1 cellular context compared by ENCODE assay signal in genomic region chr2:165953655-165954606, GRCh38.
A peak's percentile ranks its signal among the peaks of the same experiment; 100 is the strongest.
TF ChIP-seq lines count a peak whose summit lies in the region.

Gene TTC21B, minus strand, starts transcription at chr2:165953776. Its CDS starts 71 bp downstream, at chr2:165953705.

TF ChIP-seq in HepG2, 621 proteins besides CTCF, POLR2A, EP300 and RAD21 (continued from another document and continues in another):
- TF ChIP-seq, protein P1, sequence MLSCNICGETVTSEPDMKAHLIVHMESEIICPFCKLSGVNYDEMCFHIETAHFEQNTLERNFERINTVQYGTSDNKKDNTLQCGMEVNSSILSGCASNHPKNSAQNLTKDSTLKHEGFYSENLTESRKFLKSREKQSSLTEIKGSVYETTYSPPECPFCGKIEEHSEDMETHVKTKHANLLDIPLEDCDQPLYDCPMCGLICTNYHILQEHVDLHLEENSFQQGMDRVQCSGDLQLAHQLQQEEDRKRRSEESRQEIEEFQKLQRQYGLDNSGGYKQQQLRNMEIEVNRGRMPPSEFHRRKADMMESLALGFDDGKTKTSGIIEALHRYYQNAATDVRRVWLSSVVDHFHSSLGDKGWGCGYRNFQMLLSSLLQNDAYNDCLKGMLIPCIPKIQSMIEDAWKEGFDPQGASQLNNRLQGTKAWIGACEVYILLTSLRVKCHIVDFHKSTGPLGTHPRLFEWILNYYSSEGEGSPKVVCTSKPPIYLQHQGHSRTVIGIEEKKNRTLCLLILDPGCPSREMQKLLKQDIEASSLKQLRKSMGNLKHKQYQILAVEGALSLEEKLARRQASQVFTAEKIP (CRISPR knock-in tag; IDR thresholded peaks at IDR 0.05; ENCODE audit: borderline replicate concordance) = no peak
- TF ChIP-seq ZBTB33 (CRISPR knock-in tag; IDR thresholded peaks at IDR 0.05) (peak; percentile 45; the same call in 1 of the 2 replicates), IRF2 (CRISPR knock-in tag; IDR thresholded peaks at IDR 0.05) (peak; percentile 74), HDAC6 (IDR thresholded peaks at IDR 0.05; ENCODE audit: low read depth, low read length) (no peak), ZNF274 (CRISPR knock-in tag; IDR thresholded peaks at IDR 0.05) (peak; percentile 96), ZNF768 (CRISPR knock-in tag; IDR thresholded peaks at IDR 0.05) (peak; percentile 69), SPEN (CRISPR knock-in tag; IDR thresholded peaks at IDR 0.05; ENCODE audit: low read depth) (peak; percentile 92; the same call in 1 of the 2 replicates), POLR2AphosphoS5 (IDR thresholded peaks at IDR 0.05; ENCODE audit: low read depth, low read length) (peak; percentile 86), ELF3 (CRISPR knock-in tag; IDR thresholded peaks at IDR 0.05) (peak; percentile 64; the same call in 1 of the 2 replicates), ZNF747 (CRISPR knock-in tag; IDR thresholded peaks at IDR 0.05; ENCODE audit: borderline replicate concordance) (peak; percentile 86; the same call in 1 of the 2 replicates), SAP130 (CRISPR knock-in tag; IDR thresholded peaks at IDR 0.05; ENCODE audit: low read depth) (peak; percentile 90), RNF2 (conservative IDR thresholded peaks at IDR 0.05; ENCODE audit: low read depth) (peak; percentile 95), HDAC2 (CRISPR knock-in tag; IDR thresholded peaks at IDR 0.05) (peak; percentile 75), ZKSCAN5 (CRISPR knock-in tag; IDR thresholded peaks at IDR 0.05) (no peak), MTA1 (CRISPR knock-in tag; IDR thresholded peaks at IDR 0.05; ENCODE audit: borderline replicate concordance) (peak; percentile 91; the same call in 1 of the 2 replicates), FOXO4 (CRISPR knock-in tag; conservative IDR thresholded peaks at IDR 0.05) (0 out of 2 replicates have a peak, but pooled peaks have one; percentile 65), YEATS4 (CRISPR knock-in tag; IDR thresholded peaks at IDR 0.05; ENCODE audit: borderline replicate concordance) (peak; percentile 96), RFXANK (CRISPR knock-in tag; IDR thresholded peaks at IDR 0.05) (peak; percentile 88; the same call in 1 of the 2 replicates), SP2 (CRISPR knock-in tag; IDR thresholded peaks at IDR 0.05) (peak; percentile 78), ZNF160 (CRISPR knock-in tag; IDR thresholded peaks at IDR 0.05) (peak; percentile 94), ZBTB34 (CRISPR knock-in tag; IDR thresholded peaks at IDR 0.05) (0 out of 2 replicates have a peak, but pooled peaks have one; percentile 63), RAD51 (IDR thresholded peaks at IDR 0.05; ENCODE audit: borderline replicate concordance) (no peak), SKI (IDR thresholded peaks at IDR 0.05; ENCODE audit: partially characterized antibody) (peak; percentile 71), CBFB (CRISPR knock-in tag; IDR thresholded peaks at IDR 0.05) (peak; percentile 74; the same call in 1 of the 2 replicates), GABPB1 (CRISPR knock-in tag; IDR thresholded peaks at IDR 0.05) (peak; percentile 86; the same call in 1 of the 2 replicates), SCMH1 (CRISPR knock-in tag; IDR thresholded peaks at IDR 0.05; ENCODE audit: borderline replicate concordance) (no peak), RORA (CRISPR knock-in tag; IDR thresholded peaks at IDR 0.05) (0 out of 2 replicates have a peak, but pooled peaks have one; percentile 91), POLR2G (IDR thresholded peaks at IDR 0.05; ENCODE audit: low read depth, low read length) (peak; percentile 94), JUN (CRISPR knock-in tag; IDR thresholded peaks at IDR 0.05) (no peak), SALL2 (CRISPR knock-in tag; IDR thresholded peaks at IDR 0.05) (peak; percentile 95), CREM (IDR thresholded peaks at IDR 0.05) (peak; percentile 75), CREM (CRISPR knock-in tag; IDR thresholded peaks at IDR 0.05) (no peak; the same call in 1 of the 2 replicates), MLLT10 (CRISPR knock-in tag; IDR thresholded peaks at IDR 0.05) (no peak), ZNF563 (CRISPR knock-in tag; IDR thresholded peaks at IDR 0.05) (peak; percentile 94), TOE1 (CRISPR knock-in tag; IDR thresholded peaks at IDR 0.05) (peak; percentile 81), CCAR2 (optimal IDR thresholded peaks at IDR 0.05; ENCODE audit: low read depth, low read length) (no peak), ZNF720 (CRISPR knock-in tag; IDR thresholded peaks at IDR 0.05) (no peak), FOSL2 (CRISPR knock-in tag; IDR thresholded peaks at IDR 0.05) (peak; percentile 43; the same call in 1 of the 2 replicates), ZNF83 (CRISPR knock-in tag; IDR thresholded peaks at IDR 0.05; ENCODE audit: borderline replicate concordance) (no peak; the same call in 1 of the 2 replicates), MATR3 (CRISPR knock-in tag; IDR thresholded peaks at IDR 0.05) (no peak), HDAC1 (CRISPR knock-in tag; IDR thresholded peaks at IDR 0.05) (peak; percentile 87)
- TF ChIP-seq, protein P2, sequence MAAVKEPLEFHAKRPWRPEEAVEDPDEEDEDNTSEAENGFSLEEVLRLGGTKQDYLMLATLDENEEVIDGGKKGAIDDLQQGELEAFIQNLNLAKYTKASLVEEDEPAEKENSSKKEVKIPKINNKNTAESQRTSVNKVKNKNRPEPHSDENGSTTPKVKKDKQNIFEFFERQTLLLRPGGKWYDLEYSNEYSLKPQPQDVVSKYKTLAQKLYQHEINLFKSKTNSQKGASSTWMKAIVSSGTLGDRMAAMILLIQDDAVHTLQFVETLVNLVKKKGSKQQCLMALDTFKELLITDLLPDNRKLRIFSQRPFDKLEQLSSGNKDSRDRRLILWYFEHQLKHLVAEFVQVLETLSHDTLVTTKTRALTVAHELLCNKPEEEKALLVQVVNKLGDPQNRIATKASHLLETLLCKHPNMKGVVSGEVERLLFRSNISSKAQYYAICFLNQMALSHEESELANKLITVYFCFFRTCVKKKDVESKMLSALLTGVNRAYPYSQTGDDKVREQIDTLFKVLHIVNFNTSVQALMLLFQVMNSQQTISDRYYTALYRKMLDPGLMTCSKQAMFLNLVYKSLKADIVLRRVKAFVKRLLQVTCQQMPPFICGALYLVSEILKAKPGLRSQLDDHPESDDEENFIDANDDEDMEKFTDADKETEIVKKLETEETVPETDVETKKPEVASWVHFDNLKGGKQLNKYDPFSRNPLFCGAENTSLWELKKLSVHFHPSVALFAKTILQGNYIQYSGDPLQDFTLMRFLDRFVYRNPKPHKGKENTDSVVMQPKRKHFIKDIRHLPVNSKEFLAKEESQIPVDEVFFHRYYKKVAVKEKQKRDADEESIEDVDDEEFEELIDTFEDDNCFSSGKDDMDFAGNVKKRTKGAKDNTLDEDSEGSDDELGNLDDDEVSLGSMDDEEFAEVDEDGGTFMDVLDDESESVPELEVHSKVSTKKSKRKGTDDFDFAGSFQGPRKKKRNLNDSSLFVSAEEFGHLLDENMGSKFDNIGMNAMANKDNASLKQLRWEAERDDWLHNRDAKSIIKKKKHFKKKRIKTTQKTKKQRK (IDR thresholded peaks at IDR 0.05; ENCODE audit: low read length) = no peak
- TF ChIP-seq, protein P3, sequence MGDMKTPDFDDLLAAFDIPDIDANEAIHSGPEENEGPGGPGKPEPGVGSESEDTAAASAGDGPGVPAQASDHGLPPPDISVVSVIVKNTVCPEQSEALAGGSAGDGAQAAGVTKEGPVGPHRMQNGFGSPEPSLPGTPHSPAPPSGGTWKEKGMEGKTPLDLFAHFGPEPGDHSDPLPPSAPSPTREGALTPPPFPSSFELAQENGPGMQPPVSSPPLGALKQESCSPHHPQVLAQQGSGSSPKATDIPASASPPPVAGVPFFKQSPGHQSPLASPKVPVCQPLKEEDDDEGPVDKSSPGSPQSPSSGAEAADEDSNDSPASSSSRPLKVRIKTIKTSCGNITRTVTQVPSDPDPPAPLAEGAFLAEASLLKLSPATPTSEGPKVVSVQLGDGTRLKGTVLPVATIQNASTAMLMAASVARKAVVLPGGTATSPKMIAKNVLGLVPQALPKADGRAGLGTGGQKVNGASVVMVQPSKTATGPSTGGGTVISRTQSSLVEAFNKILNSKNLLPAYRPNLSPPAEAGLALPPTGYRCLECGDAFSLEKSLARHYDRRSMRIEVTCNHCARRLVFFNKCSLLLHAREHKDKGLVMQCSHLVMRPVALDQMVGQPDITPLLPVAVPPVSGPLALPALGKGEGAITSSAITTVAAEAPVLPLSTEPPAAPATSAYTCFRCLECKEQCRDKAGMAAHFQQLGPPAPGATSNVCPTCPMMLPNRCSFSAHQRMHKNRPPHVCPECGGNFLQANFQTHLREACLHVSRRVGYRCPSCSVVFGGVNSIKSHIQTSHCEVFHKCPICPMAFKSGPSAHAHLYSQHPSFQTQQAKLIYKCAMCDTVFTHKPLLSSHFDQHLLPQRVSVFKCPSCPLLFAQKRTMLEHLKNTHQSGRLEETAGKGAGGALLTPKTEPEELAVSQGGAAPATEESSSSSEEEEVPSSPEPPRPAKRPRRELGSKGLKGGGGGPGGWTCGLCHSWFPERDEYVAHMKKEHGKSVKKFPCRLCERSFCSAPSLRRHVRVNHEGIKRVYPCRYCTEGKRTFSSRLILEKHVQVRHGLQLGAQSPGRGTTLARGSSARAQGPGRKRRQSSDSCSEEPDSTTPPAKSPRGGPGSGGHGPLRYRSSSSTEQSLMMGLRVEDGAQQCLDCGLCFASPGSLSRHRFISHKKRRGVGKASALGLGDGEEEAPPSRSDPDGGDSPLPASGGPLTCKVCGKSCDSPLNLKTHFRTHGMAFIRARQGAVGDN (CRISPR knock-in tag; IDR thresholded peaks at IDR 0.05) = peak; percentile 97
- TF ChIP-seq, protein P4, sequence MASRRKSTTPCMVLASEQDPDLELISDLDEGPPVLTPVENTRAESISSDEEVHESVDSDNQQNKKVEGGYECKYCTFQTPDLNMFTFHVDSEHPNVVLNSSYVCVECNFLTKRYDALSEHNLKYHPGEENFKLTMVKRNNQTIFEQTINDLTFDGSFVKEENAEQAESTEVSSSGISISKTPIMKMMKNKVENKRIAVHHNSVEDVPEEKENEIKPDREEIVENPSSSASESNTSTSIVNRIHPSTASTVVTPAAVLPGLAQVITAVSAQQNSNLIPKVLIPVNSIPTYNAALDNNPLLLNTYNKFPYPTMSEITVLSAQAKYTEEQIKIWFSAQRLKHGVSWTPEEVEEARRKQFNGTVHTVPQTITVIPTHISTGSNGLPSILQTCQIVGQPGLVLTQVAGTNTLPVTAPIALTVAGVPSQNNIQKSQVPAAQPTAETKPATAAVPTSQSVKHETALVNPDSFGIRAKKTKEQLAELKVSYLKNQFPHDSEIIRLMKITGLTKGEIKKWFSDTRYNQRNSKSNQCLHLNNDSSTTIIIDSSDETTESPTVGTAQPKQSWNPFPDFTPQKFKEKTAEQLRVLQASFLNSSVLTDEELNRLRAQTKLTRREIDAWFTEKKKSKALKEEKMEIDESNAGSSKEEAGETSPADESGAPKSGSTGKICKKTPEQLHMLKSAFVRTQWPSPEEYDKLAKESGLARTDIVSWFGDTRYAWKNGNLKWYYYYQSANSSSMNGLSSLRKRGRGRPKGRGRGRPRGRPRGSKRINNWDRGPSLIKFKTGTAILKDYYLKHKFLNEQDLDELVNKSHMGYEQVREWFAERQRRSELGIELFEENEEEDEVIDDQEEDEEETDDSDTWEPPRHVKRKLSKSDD (CRISPR knock-in tag; IDR thresholded peaks at IDR 0.05; ENCODE audit: low read depth) = peak; percentile 69; the same call in 1 of the 2 replicates
